In genomic region chr1:37347104-37347503, GRCh38 we compare ENCODE assay signal across 13 cellular contexts.
"Had no signal": no experiment of that assay in that cellular context is flagged by ENCODE, and none has a peak within 500 bp of the region (broad histone marks: within the 10 kb centered on the region; RNA-seq: fewer than 3 reads in every experiment).

No MANE protein-coding gene starts in this region.

- H3K27ac ChIP-seq: breast epithelium, esophagus squamous epithelium, hepatocyte, spleen, tibial artery had no signal

- ATAC-seq: activated T-cell treated with anti-CD3 and anti-CD28 coated beads, Interleukin-2, amount 50 U/mL, for 4 hours; stimulated activated naive B cell treated with anti-CD40 and anti-IgM and Interleukin-4, amounts not matched to agents 10 μg/mL and 1 μg/mL and 100 μg/mL, for 72 hours had no signal

- DNase-seq: activated CD4-positive, alpha-beta T cell treated with anti-CD3 and anti-CD28 coated beads, Interleukin-2, amount 50 U/mL, for 1 hour; activated CD4-positive, CD25-positive, alpha-beta regulatory T cell treated with anti-CD3 and anti-CD28 coated beads, Interleukin-2, amount 50 U/mL, for 72 hours; activated CD8-positive, alpha-beta memory T cell treated with anti-CD3 and anti-CD28 coated beads, Interleukin-2, amount 50 U/mL, for 4 hours; activated T-cell treated with anti-CD3 and anti-CD28 coated beads, Interleukin-2, amount 50 U/mL, for 4 hours; cerebellar nuclear complex; effector CD8-positive, alpha-beta T cell; esophagus squamous epithelium; retina; spleen; stimulated activated naive B cell treated with anti-CD40 and anti-IgM and Interleukin-4, amounts not matched to agents 10 μg/mL and 1 μg/mL and 100 μg/mL, for 72 hours; tibial artery had no signal

- H3K4me1 ChIP-seq: breast epithelium, esophagus squamous epithelium, spleen, tibial artery had no signal

- H3K9me3 ChIP-seq: breast epithelium, esophagus squamous epithelium, spleen, tibial artery had no signal

- H3K36me3 ChIP-seq: breast epithelium, esophagus squamous epithelium, spleen, tibial artery had no signal

- H3K27me3 ChIP-seq: breast epithelium, hepatocyte had no signal

- H3K4me3 ChIP-seq: breast epithelium, esophagus squamous epithelium, hepatocyte, spleen, tibial artery had no signal
